In the genomic region with DNA sequence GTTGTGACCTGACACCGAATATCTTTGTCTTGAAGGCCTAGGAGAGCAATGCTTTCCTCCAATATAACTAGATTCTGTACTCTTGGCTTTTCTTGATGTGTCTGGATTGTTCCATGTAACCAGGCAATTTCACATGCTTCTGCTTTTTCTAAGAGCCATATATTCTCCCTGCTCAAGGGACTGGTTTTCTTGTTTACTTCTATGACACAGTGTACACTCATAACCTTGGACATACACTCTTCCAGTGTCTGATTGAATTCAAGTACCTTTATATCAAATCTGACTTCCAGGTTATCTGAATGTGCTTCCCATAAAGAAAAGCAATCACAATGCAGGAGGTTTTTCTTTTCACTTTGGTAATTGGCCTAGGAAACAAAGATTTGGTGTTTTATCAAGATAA, we compare ENCODE assay signal across 13 cellular contexts.
"Had no signal": no experiment of that assay in that cellular context is flagged by ENCODE, and none has a peak within 500 bp of the region (broad histone marks: within the 10 kb centered on the region; RNA-seq: fewer than 3 reads in every experiment).

No MANE protein-coding gene starts in this region.

- H3K27ac ChIP-seq: gastrocnemius medialis, heart right ventricle, left ventricle myocardium inferior, stomach, uterus had no signal

- H3K27me3 ChIP-seq: gastrocnemius medialis, heart right ventricle, stomach, uterus had no signal

- H3K4me1 ChIP-seq: gastrocnemius medialis, heart right ventricle, left ventricle myocardium inferior, stomach, uterus had no signal

- H3K9me3 Mint-ChIP-seq: activated CD4-positive, alpha-beta memory T cell treated with anti-CD3 and anti-CD28 coated beads for 36 hours; activated naive CD8-positive, alpha-beta T cell treated with anti-CD3 and anti-CD28 coated beads for 36 hours; activated T-cell treated with anti-CD3 and anti-CD28 coated beads, Interleukin-2, amount 50 U/mL, for 4 hours; T-helper 2 cell treated with Interferon-gamma antibody and Interleukin-4, amounts not matched to agents 5 μg/mL and 100 μg/mL, for 36 hours had no signal

- H3K27me3 Mint-ChIP-seq: activated CD4-positive, alpha-beta memory T cell treated with anti-CD3 and anti-CD28 coated beads for 36 hours; activated naive CD8-positive, alpha-beta T cell treated with anti-CD3 and anti-CD28 coated beads for 36 hours had no signal

- DNase-seq: activated CD4-positive, alpha-beta memory T cell treated with anti-CD3 and anti-CD28 coated beads for 36 hours; activated CD4-positive, CD25-positive, alpha-beta regulatory T cell treated with anti-CD3 and anti-CD28 coated beads, Interleukin-2, amount 50 U/mL, for 72 hours; activated effector memory CD4-positive, alpha-beta T cell treated with anti-CD3 and anti-CD28 coated beads, Interleukin-2, amount 50 U/mL, for 16 hours; activated naive CD8-positive, alpha-beta T cell treated with anti-CD3 and anti-CD28 coated beads for 36 hours; activated T-cell treated with anti-CD3 and anti-CD28 coated beads, Interleukin-2, amount 50 U/mL, for 4 hours; gastrocnemius medialis; heart right ventricle; left ventricle myocardium inferior; mesenchymal stem cell; stimulated activated CD4-positive, alpha-beta T cell treated with anti-CD3 and anti-CD28 coated beads, Interleukin-4, amount 100 ng/mL, for 24 hours; stomach; uterus had no signal

- H3K36me3 Mint-ChIP-seq: activated CD4-positive, alpha-beta memory T cell treated with anti-CD3 and anti-CD28 coated beads for 36 hours; activated naive CD8-positive, alpha-beta T cell treated with anti-CD3 and anti-CD28 coated beads for 36 hours had no signal

- H3K36me3 ChIP-seq: gastrocnemius medialis, heart right ventricle, left ventricle myocardium inferior, stomach, uterus had no signal

- H3K9me3 ChIP-seq: gastrocnemius medialis, heart right ventricle, left ventricle myocardium inferior, stomach, uterus had no signal

- H3K27ac Mint-ChIP-seq: activated CD4-positive, alpha-beta memory T cell treated with anti-CD3 and anti-CD28 coated beads for 36 hours; activated naive CD8-positive, alpha-beta T cell treated with anti-CD3 and anti-CD28 coated beads for 36 hours; T-helper 2 cell treated with Interferon-gamma antibody and Interleukin-4, amounts not matched to agents 5 μg/mL and 100 μg/mL, for 36 hours had no signal

- H3K4me3 ChIP-seq: gastrocnemius medialis, heart right ventricle, left ventricle myocardium inferior, stomach, uterus had no signal

- H3K4me3 Mint-ChIP-seq: activated CD4-positive, alpha-beta memory T cell treated with anti-CD3 and anti-CD28 coated beads for 36 hours; activated naive CD8-positive, alpha-beta T cell treated with anti-CD3 and anti-CD28 coated beads for 36 hours; activated T-cell treated with anti-CD3 and anti-CD28 coated beads, Interleukin-2, amount 50 U/mL, for 4 hours; T-helper 2 cell treated with Interferon-gamma antibody and Interleukin-4, amounts not matched to agents 5 μg/mL and 100 μg/mL, for 36 hours had no signal
